17 cellular contexts compared by ENCODE assay signal in genomic region chr16:24900230-24900629, GRCh38. TPM values are rescaled to one million over a fixed set of nuclear protein-coding genes. Genes with fewer than 3 reads are reported as not detected.
"Had no signal": no experiment of that assay in that cellular context is flagged by ENCODE, and none has a peak within 500 bp of the region (broad histone marks: within the 10 kb centered on the region; RNA-seq: fewer than 3 reads in every experiment).

No MANE protein-coding gene starts in this region.

- ATAC-seq: activated CD4-positive, alpha-beta T cell treated with anti-CD3 and anti-CD28 coated beads for 36 hours; gastrocnemius medialis; heart right ventricle; lower lobe of right lung had no signal

- H3K36me3 Mint-ChIP-seq: activated naive CD4-positive, alpha-beta T cell treated with anti-CD3 and anti-CD28 coated beads, Interleukin-2, amount 50 U/mL, for 24 hours; mesothelial cell of epicardium had no signal

- H3K27ac ChIP-seq: ascending aorta, breast epithelium, gastrocnemius medialis, heart right ventricle, lower lobe of right lung, tibial nerve had no signal

- H3K27me3 ChIP-seq: ascending aorta, breast epithelium, gastrocnemius medialis, tibial nerve had no signal

- H3K9me3 ChIP-seq: ascending aorta, breast epithelium, gastrocnemius medialis, heart right ventricle, lower lobe of right lung, tibial nerve had no signal

- H3K36me3 ChIP-seq: ascending aorta, breast epithelium, gastrocnemius medialis, heart right ventricle, lower lobe of right lung, tibial nerve had no signal

- H3K4me3 Mint-ChIP-seq: activated CD4-positive, alpha-beta T cell treated with anti-CD3 and anti-CD28 coated beads for 36 hours; activated naive CD4-positive, alpha-beta T cell treated with anti-CD3 and anti-CD28 coated beads, Interleukin-2, amount 50 U/mL, for 24 hours; mesothelial cell of epicardium; nephron; stimulated activated naive CD8-positive, alpha-beta T cell treated with anti-CD3 and anti-CD28 coated beads, Interleukin-15, Interleukin-2, amounts not matched to agents 100 ng/mL and 50 ng/mL, for 24 hours had no signal

- H3K4me3 ChIP-seq: ascending aorta, breast epithelium, gastrocnemius medialis, heart right ventricle, lower lobe of right lung, tibial nerve had no signal

- H3K4me1 ChIP-seq: ascending aorta, breast epithelium, gastrocnemius medialis, heart right ventricle, lower lobe of right lung, tibial nerve had no signal

- H3K9me3 Mint-ChIP-seq: activated naive CD4-positive, alpha-beta T cell treated with anti-CD3 and anti-CD28 coated beads, Interleukin-2, amount 50 U/mL, for 24 hours; nephron had no signal

- H3K27ac Mint-ChIP-seq: activated CD4-positive, alpha-beta T cell treated with anti-CD3 and anti-CD28 coated beads for 36 hours; activated naive CD4-positive, alpha-beta T cell treated with anti-CD3 and anti-CD28 coated beads, Interleukin-2, amount 50 U/mL, for 24 hours; mesothelial cell of epicardium; nephron; stimulated activated naive CD8-positive, alpha-beta T cell treated with anti-CD3 and anti-CD28 coated beads, Interleukin-15, Interleukin-2, amounts not matched to agents 100 ng/mL and 50 ng/mL, for 24 hours had no signal

- H3K4me1 Mint-ChIP-seq: activated CD4-positive, alpha-beta T cell treated with anti-CD3 and anti-CD28 coated beads for 36 hours; activated naive CD4-positive, alpha-beta T cell treated with anti-CD3 and anti-CD28 coated beads, Interleukin-2, amount 50 U/mL, for 24 hours; mesothelial cell of epicardium; nephron had no signal

- DNase-seq: activated CD4-positive, alpha-beta T cell treated with anti-CD3 and anti-CD28 coated beads for 36 hours; activated CD4-positive, alpha-beta T cell treated with anti-CD3 and anti-CD28 coated beads, Interleukin-2, amount 50 U/mL, for 48 hours; activated gamma-delta T cell; cerebellar nuclear complex; cortex of kidney; gastrocnemius medialis; heart right ventricle; lower lobe of right lung; nucleus accumbens; retina had no signal

RNA-seq across cellular contexts. Expression of gene SLC5A11, which starts 54.5 kb away (rescaled TPM):
- total RNA-seq: activated CD4-positive, alpha-beta T cell treated with anti-CD3 and anti-CD28 coated beads for 36 hours; ascending aorta; tibial nerve had no signal
